Comparison of ENCODE assay signal across 8 cellular contexts in genomic region chr17:48047113-48047740, GRCh38. TPM values are rescaled to one million over a fixed set of nuclear protein-coding genes. Genes with fewer than 3 reads are reported as not detected.
DNase-seq lines count a peak whose midpoint lies in the region; ATAC-seq, FAIRE-seq and TF ChIP-seq lines count a peak whose summit lies in the region.

No MANE protein-coding gene starts in this region.

- CTCF ChIA-PET in RWPE1 (lab: Yijun Ruan, JAX) (interaction anchor here (0.6 to 3.9 kb wide), 2 partner anchors 21 to 1305 kb away, joined by 3 to 20 read pairs; no protein-coding TSS in a partner anchor), endothelial cell of umbilical vein (lab: Charles Lee) (interaction anchor here (0.9 to 6.3 kb wide), 5 partner anchors 11 to 33 kb away, joined by 3 to 64 read pairs (median 23); no protein-coding TSS in a partner anchor)

- H3K9me3 ChIP-seq in GM23248 (ENCODE audit: low read depth) = no peaks in the 10 kb centered on the region
- no peaks in the 10 kb centered on the region for H3K9me3 ChIP-seq in endothelial cell of umbilical vein (replicated peaks; ENCODE audit: control insufficient read depth, insufficient read depth, low read length)
- H3K9me3 ChIP-seq in pancreas = no peaks in the 10 kb centered on the region

- H3K4me2 ChIP-seq in GM23248 (ENCODE audit: unreplicated experiment) (peak overlapping the region; percentile 94), endothelial cell of umbilical vein (ENCODE audit: insufficient read depth, low read length) (peak overlapping the region; percentile 72)

- H3K4me3 ChIP-seq in GM23248 (peak overlapping the region; percentile 84), endothelial cell of umbilical vein (replicated peaks in 1 of 3; ENCODE audit: insufficient read depth in 1 of 3, low read depth in 1 of 3, low read length in 3 of 3) (peak overlapping the region; percentile 2 to 70 (median 52)), pancreas (peak overlapping the region; percentile 43 to 93 (median 64))

- ATAC-seq in pancreas (no peak), HG02870 (IDR thresholded peaks at IDR 0.05; ENCODE audit: unreplicated experiment) (no peak), GM18868 (IDR thresholded peaks at IDR 0.05; ENCODE audit: unreplicated experiment) (no peak)

- 11 to 13% methylated on average over 26 of the region's 26 CpGs for WGBS in GM23248 (ENCODE audit: low coverage in 1 of 2, low lambda C conversion rate in 2 of 2, missing lambda C conversion rate in 2 of 2), 2 experiments
- 6 to 7% methylated on average over 26 of the region's 26 CpGs for WGBS in pancreas, 2 donors

- POLR2A ChIA-PET in RWPE1 (lab: Yijun Ruan, JAX; ENCODE audit: low non-redundant PET) (interaction anchor here (0.8 kb wide), 1 partner anchor 1007 kb away, joined by 3 read pairs; no protein-coding TSS in a partner anchor), endothelial cell of umbilical vein (lab: Charles Lee) (interaction anchor here (0.6 to 2.0 kb wide), 5 partner anchors 12 to 54 kb away, joined by 4 to 9 read pairs (median 5); partner anchors contain the start of gene CBX1)

- H3K9me2 ChIP-seq in GM23248 (ENCODE audit: insufficient read depth) = no peaks in the 10 kb centered on the region

- H3K4me1 ChIP-seq in GM23248 (ENCODE audit: insufficient read depth) (peaks cover 39% of the 10 kb centered on the region), endothelial cell of umbilical vein (ENCODE audit: control insufficient read depth, extremely low read depth, insufficient read depth, low read length) (peaks cover 34% of the 10 kb centered on the region), pancreas (peaks cover 36 to 43% (median 42%) of the 10 kb centered on the region in 3 donors)

- H3K27ac ChIP-seq in GM23248 = peak overlapping the region; percentile 91
- H3K27ac ChIP-seq in RWPE1 = peak overlapping the region; percentile 99
- peak overlapping the region; percentile 61 for H3K27ac ChIP-seq in endothelial cell of umbilical vein (ENCODE audit: insufficient read depth, low read depth, low read length)
- peak overlapping the region; percentile 89 to 95 (median 90) for H3K27ac ChIP-seq in pancreas

- no peak for TF ChIP-seq POLR2A in endothelial cell of umbilical vein (IDR thresholded peaks at IDR 0.05; ENCODE audit: low read depth, low read length)

- peaks cover 3% of the 10 kb centered on the region; the same call in 1 of the 2 replicates for H3K36me3 ChIP-seq in GM23248 (ENCODE audit: low read depth)
- peaks cover 0 to 2% of the 10 kb centered on the region in 2 experiments for H3K36me3 ChIP-seq in endothelial cell of umbilical vein (ENCODE audit: control insufficient read depth in 2 of 2, extremely low read depth in 1 of 2, insufficient read depth in 2 of 2, low read length in 2 of 2)
- peaks cover 0 to 9% (median 0%) of the 10 kb centered on the region in 3 donors for H3K36me3 ChIP-seq in pancreas

- peak overlapping the region; percentile 79 for H2AFZ ChIP-seq in GM23248
- H2AFZ ChIP-seq in endothelial cell of umbilical vein (ENCODE audit: low read depth, low read length) = peak overlapping the region; percentile 51

- BruUV-seq in endothelial cell of umbilical vein (replicated peaks; lab: Mats Ljungman, UMichigan) = TSS peak; percentile 63

- H3K9ac ChIP-seq in GM23248 (peak overlapping the region; percentile 93), endothelial cell of umbilical vein (replicated peaks; ENCODE audit: extremely low read depth, insufficient read depth, low read length) (peak overlapping the region; percentile 59)

- no peak for FAIRE-seq in endothelial cell of umbilical vein (lab: Jason Lieb, UNC)
- FAIRE-seq in pancreas (lab: Jason Lieb, UNC) = no peak

- in situ Hi-C loops in GM23248 (cut with MboI) = no loop called here

- H3K79me2 ChIP-seq in GM23248 (ENCODE audit: insufficient read depth) (peaks cover 50% of the 10 kb centered on the region), endothelial cell of umbilical vein (ENCODE audit: control insufficient read depth, insufficient read depth, low read length) (peaks cover 28% of the 10 kb centered on the region)

- DNase-seq in GM23248 = no peak
- DNase-seq in RWPE1 (ENCODE audit: low spot score) = no peak
- no peak for DNase-seq in endothelial cell of umbilical vein (ENCODE audit: low read depth, low spot score)
- DNase-seq in pancreas = peak in 1 of 6 donors; percentile 20
- DNase-seq in T1000 (lab: John Stamatoyannopoulos, UW) = no peak
- DNase-seq in NCI-H1436 treated with DMSO at 0.1 percent for 48 hours (lab: John Stamatoyannopoulos, UW) = no peak

- intact Hi-C loops in endothelial cell of umbilical vein (cut with micrococcal nuclease) = loop anchor here (5.0 kb wide), 1 partner anchor 195 kb away; no protein-coding TSS in a partner anchor
- intact Hi-C loops in pancreas (cut with DNase I) = no loop called here

- H4K20me1 ChIP-seq in GM23248 (ENCODE audit: insufficient read depth) (no peaks in the 10 kb centered on the region), endothelial cell of umbilical vein (replicated peaks; ENCODE audit: control insufficient read depth, extremely low read depth, insufficient read depth, low read length) (no peaks in the 10 kb centered on the region)

- dilution Hi-C loops in endothelial cell of umbilical vein (cut with MboI; ENCODE audit: extremely low pct_ligation_motif_present, low sequenced_read_pairs) = no loop called here

- no peaks in the 10 kb centered on the region for H3K27me3 ChIP-seq in GM23248 (replicated peaks; ENCODE audit: insufficient read depth)
- no peaks in the 10 kb centered on the region for H3K27me3 ChIP-seq in endothelial cell of umbilical vein (ENCODE audit: control insufficient read depth in 2 of 2, insufficient read depth in 2 of 2, low read length in 2 of 2)
- H3K27me3 ChIP-seq in pancreas = no peaks in the 10 kb centered on the region

- TF ChIP-seq CTCF in RWPE1 (conservative IDR thresholded peaks at IDR 0.05; ENCODE audit: low read depth) (no peak), endothelial cell of umbilical vein (IDR thresholded peaks at IDR 0.05; ENCODE audit: extremely low read depth in 1 of 2, insufficient read depth in 1 of 2, low read depth in 1 of 2, low read length in 2 of 2) (no peak), pancreas (IDR thresholded peaks at IDR 0.05) (no peak)

- H3K9me1 ChIP-seq in endothelial cell of umbilical vein (replicated peaks; ENCODE audit: control insufficient read depth, extremely low read depth, insufficient read depth, low read length) = no peaks in the 10 kb centered on the region

- H3F3A ChIP-seq in GM23248 (ENCODE audit: insufficient read depth) = peaks cover 50% of the 10 kb centered on the region

TF ChIP-seq in endothelial cell of umbilical vein, 7 proteins besides CTCF, POLR2A, EP300 and RAD21:
- TF ChIP-seq JUN (IDR thresholded peaks at IDR 0.05; ENCODE audit: borderline replicate concordance, insufficient read depth, insufficient read length, low read depth) (peak; percentile 2), FOS (IDR thresholded peaks at IDR 0.05; ENCODE audit: borderline replicate concordance, insufficient read depth, low read length) (no peak)

RNA-seq across cellular contexts. Expression of gene NFE2L1, which starts 0.9 kb away (rescaled TPM):
- 65.6 and 66.4 TPM in 2 replicates for total RNA-seq in GM23248 (2014; rRNA removed; shearing (Covaris generic))
- 28.0 and 31.4 TPM in 2 replicates for polyA plus RNA-seq in GM23248 (2016; fragmentation: Nextera tagmentation; extraction: Ambion mirVana)
- total RNA-seq in endothelial cell of umbilical vein = 204 and 236 TPM in 2 replicates
- polyA plus RNA-seq in endothelial cell of umbilical vein = 187 and 196 TPM in 2 replicates
- 182 and 183 TPM in 2 replicates for polyA plus RNA-seq in endothelial cell of umbilical vein (2011; cell fraction: cytosol; rRNA removed)
- 152 and 190 TPM in 2 replicates for polyA plus RNA-seq in endothelial cell of umbilical vein (2011; cell fraction: nucleus; rRNA removed)
- 251 and 271 TPM in 2 replicates for polyA plus RNA-seq in endothelial cell of umbilical vein (2012)
- 201 and 268 TPM in 2 replicates for polyA minus RNA-seq in endothelial cell of umbilical vein
- 33.9 TPM for polyA minus RNA-seq in endothelial cell of umbilical vein (2011; cell fraction: cytosol; rRNA and poly(A)+ RNA removed)
- polyA minus RNA-seq in endothelial cell of umbilical vein (2011; cell fraction: nucleus; rRNA and poly(A)+ RNA removed) = 66.4 and 84.9 TPM in 2 replicates
- total RNA-seq in pancreas = 10 to 100 TPM; 27.4 to 74.0 (median 44.5) TPM
- 10 to 100 TPM; 40.9 to 47.2 TPM for polyA plus RNA-seq in pancreas

RNA-seq across cellular contexts. Expression of gene COPZ2, which starts 9.6 kb away (rescaled TPM):
- 148 and 179 TPM in 2 replicates for total RNA-seq in GM23248 (2014; rRNA removed; shearing (Covaris generic))
- polyA plus RNA-seq in GM23248 (2016; fragmentation: Nextera tagmentation; extraction: Ambion mirVana) = 399 and 401 TPM in 2 replicates
- 12.5 and 16.3 TPM in 2 replicates for total RNA-seq in endothelial cell of umbilical vein
- 13.4 and 28.1 TPM in 2 replicates for polyA plus RNA-seq in endothelial cell of umbilical vein
- 14.9 and 16.6 TPM in 2 replicates for polyA plus RNA-seq in endothelial cell of umbilical vein (2011; cell fraction: cytosol; rRNA removed)
- 11.5 and 11.9 TPM in 2 replicates for polyA plus RNA-seq in endothelial cell of umbilical vein (2011; cell fraction: nucleus; rRNA removed)
- 31.6 and 51.5 TPM in 2 replicates for polyA plus RNA-seq in endothelial cell of umbilical vein (2012)
- polyA minus RNA-seq in endothelial cell of umbilical vein = 15.0 and 17.1 TPM in 2 replicates
- polyA minus RNA-seq in endothelial cell of umbilical vein (2011; cell fraction: cytosol; rRNA and poly(A)+ RNA removed) = not detected
- 3.7 and 3.8 TPM in 2 replicates for polyA minus RNA-seq in endothelial cell of umbilical vein (2011; cell fraction: nucleus; rRNA and poly(A)+ RNA removed)
- total RNA-seq in pancreas = 10 to 100 TPM in 2 of 6 donors, 1 to 10 TPM in 4; 6.3 to 10.8 (median 8.6) TPM
- polyA plus RNA-seq in pancreas = 1 to 10 TPM; 9.7 to 9.8 TPM

RNA-seq across cellular contexts. Expression of gene CBX1, which starts 54.1 kb away (rescaled TPM):
- total RNA-seq in GM23248 (2014; rRNA removed; shearing (Covaris generic)) = 53.6 and 67.7 TPM in 2 replicates
- polyA plus RNA-seq in GM23248 (2016; fragmentation: Nextera tagmentation; extraction: Ambion mirVana) (36.8 and 40.0 TPM in 2 replicates), endothelial cell of umbilical vein (15.0 and 20.4 TPM in 2 replicates), pancreas (10 to 100 TPM; 10.0 to 20.9 TPM)
- total RNA-seq in endothelial cell of umbilical vein (95.2 and 102 TPM in 2 replicates), pancreas (10 to 100 TPM in 4 of 6 donors, 1 to 10 TPM in 2; 7.9 to 24.1 (median 12.0) TPM)
- polyA plus RNA-seq in endothelial cell of umbilical vein (2011; cell fraction: cytosol; rRNA removed) = 52.9 and 55.9 TPM in 2 replicates
- 20.2 and 32.9 TPM in 2 replicates for polyA plus RNA-seq in endothelial cell of umbilical vein (2011; cell fraction: nucleus; rRNA removed)
- polyA plus RNA-seq in endothelial cell of umbilical vein (2012) = 98.5 and 129 TPM in 2 replicates
- 20.3 and 24.7 TPM in 2 replicates for polyA minus RNA-seq in endothelial cell of umbilical vein
- 12.7 TPM for polyA minus RNA-seq in endothelial cell of umbilical vein (2011; cell fraction: cytosol; rRNA and poly(A)+ RNA removed)
- polyA minus RNA-seq in endothelial cell of umbilical vein (2011; cell fraction: nucleus; rRNA and poly(A)+ RNA removed) = 7.5 and 10.7 TPM in 2 replicates
